29 cellular contexts compared by ENCODE assay signal in the genomic region with DNA sequence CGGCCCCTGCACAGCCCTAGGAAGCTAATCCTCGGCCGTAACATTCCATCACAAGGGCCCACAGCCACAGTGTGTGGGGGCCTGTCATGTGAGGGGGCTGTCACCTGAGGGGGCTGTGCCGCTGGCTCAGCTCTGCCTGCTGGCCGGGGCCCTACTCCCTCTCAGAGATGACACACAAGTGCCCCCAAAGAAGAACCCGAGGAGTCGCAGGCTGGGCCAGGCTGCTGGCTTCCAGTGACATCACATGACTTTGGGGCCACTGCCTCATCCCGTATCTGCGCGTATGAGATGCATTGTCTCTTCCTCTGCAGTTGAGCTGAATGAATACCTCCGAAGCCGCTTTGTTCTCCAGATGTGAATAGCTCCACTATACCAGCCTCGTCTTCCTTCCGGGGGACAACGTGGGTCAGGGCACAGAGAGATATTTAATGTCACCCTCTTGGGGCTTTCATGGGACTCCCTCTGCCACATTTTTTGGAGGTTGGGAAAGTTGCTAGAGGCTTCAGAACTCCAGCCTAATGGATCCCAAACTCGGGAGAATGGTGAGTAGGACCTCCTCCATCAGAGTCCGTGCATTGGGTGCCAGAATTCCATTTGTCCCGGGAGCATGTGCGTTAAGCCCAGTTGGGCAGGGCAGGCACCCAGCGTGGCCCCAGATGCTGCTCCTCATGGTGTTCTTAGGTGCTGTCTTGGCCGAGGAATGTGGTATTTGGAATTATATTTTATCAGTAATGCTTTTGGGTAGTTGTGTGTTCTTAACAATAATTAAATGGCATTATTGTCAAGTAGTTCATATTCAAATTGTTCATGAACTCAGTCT. TPM values are rescaled to one million over a fixed set of nuclear protein-coding genes. Genes with fewer than 3 reads are reported as not detected.
DNase-seq lines count a peak whose midpoint lies in the region; ATAC-seq and TF ChIP-seq lines count a peak whose summit lies in the region.
"Had no signal": no experiment of that assay in that cellular context is flagged by ENCODE, and none has a peak within 500 bp of the region (broad histone marks: within the 10 kb centered on the region; RNA-seq: fewer than 3 reads in every experiment).

A gene with protein sequence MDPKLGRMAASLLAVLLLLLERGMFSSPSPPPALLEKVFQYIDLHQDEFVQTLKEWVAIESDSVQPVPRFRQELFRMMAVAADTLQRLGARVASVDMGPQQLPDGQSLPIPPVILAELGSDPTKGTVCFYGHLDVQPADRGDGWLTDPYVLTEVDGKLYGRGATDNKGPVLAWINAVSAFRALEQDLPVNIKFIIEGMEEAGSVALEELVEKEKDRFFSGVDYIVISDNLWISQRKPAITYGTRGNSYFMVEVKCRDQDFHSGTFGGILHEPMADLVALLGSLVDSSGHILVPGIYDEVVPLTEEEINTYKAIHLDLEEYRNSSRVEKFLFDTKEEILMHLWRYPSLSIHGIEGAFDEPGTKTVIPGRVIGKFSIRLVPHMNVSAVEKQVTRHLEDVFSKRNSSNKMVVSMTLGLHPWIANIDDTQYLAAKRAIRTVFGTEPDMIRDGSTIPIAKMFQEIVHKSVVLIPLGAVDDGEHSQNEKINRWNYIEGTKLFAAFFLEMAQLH (plus strand): TSS at position 351 of the 820 bp plus-strand sequence. CDS start 168 bp downstream, at position 519.

- no peaks in the 10 kb centered on the region for H3K4me1 Mint-ChIP-seq in brain
- H3K4me1 Mint-ChIP-seq in activated naive CD8-positive, alpha-beta T cell treated with anti-CD3 and anti-CD28 coated beads, Interleukin-2, amount 50 U/mL, for 24 hours, result no peaks in the 10 kb centered on the region

- no peak for TF ChIP-seq EP300 in transverse colon (IDR thresholded peaks at IDR 0.05; ENCODE audit: low read depth)

- no peaks in the 10 kb centered on the region for H3K36me3 Mint-ChIP-seq in brain
- no peaks in the 10 kb centered on the region for H3K36me3 Mint-ChIP-seq in activated naive CD8-positive, alpha-beta T cell treated with anti-CD3 and anti-CD28 coated beads, Interleukin-2, amount 50 U/mL, for 24 hours (ENCODE audit: low read depth)
- H3K36me3 Mint-ChIP-seq: CD4-positive, CD25-positive, alpha-beta regulatory T cell had no signal

- peaks cover 7% of the 10 kb centered on the region for H3K27me3 Mint-ChIP-seq in brain
- H3K27me3 Mint-ChIP-seq in activated naive CD8-positive, alpha-beta T cell treated with anti-CD3 and anti-CD28 coated beads, Interleukin-2, amount 50 U/mL, for 24 hours, result peaks cover 4% of the 10 kb centered on the region

- H3K36me3 ChIP-seq in H7 (replicated peaks; ENCODE audit: control insufficient read depth, insufficient read depth, low read length) (no peaks in the 10 kb centered on the region), transverse colon (no peaks in the 10 kb centered on the region)
- H3K36me3 ChIP-seq: adrenal gland, cardiac muscle cell, gastrocnemius medialis, neutrophil had no signal

- no peak for TF ChIP-seq CTCF in brain (conservative IDR thresholded peaks at IDR 0.05)
- no peak for TF ChIP-seq CTCF in transverse colon (IDR thresholded peaks at IDR 0.05)

- DNase-seq in H7, result peak; percentile 55
- DNase-seq in posterior vena cava (ENCODE audit: low spot score), result peak; percentile 50
- DNase-seq in activated naive CD8-positive, alpha-beta T cell treated with anti-CD3 and anti-CD28 coated beads, Interleukin-2, amount 50 U/mL, for 24 hours, result no peak
- no peak for DNase-seq in NCI-H510A treated with DMSO at 0.1 percent for 48 hours (lab: John Stamatoyannopoulos, UW)
- DNase-seq in transverse colon, result no peak
- DNase-seq: activated CD4-positive, alpha-beta T cell treated with anti-CD3 and anti-CD28 coated beads, Interleukin-2, amount 50 U/mL, for 4 hours; activated CD8-positive, alpha-beta memory T cell treated with anti-CD3 and anti-CD28 coated beads, Interleukin-2, amount 50 U/mL, for 48 hours; activated gamma-delta T cell treated with Interleukin-2 at 50 U/mL for 16 hours; CD4-positive, CD25-positive, alpha-beta regulatory T cell; erythroblast; gastrocnemius medialis; left colon; NCI-H1105; NCI-H510A; stimulated activated CD4-positive, alpha-beta T cell treated with anti-CD3 and anti-CD28 coated beads, Interleukin-12 subunit alpha, Interleukin-12 subunit beta, amount 100 ng/mL, for 4 hours; stimulated activated CD8-positive, alpha-beta memory T cell treated with anti-CD3 and anti-CD28 coated beads, Interleukin-4, amount 100 ng/mL, for 48 hours had no signal

- no peak within 1 kb of the TSS for H3K4me3 Mint-ChIP-seq in brain
- no peak within 1 kb of the TSS for H3K4me3 Mint-ChIP-seq in activated naive CD8-positive, alpha-beta T cell treated with anti-CD3 and anti-CD28 coated beads, Interleukin-2, amount 50 U/mL, for 24 hours
- H3K4me3 Mint-ChIP-seq: CD4-positive, CD25-positive, alpha-beta regulatory T cell had no signal

- no peak for TF ChIP-seq POLR2A in transverse colon (IDR thresholded peaks at IDR 0.05)

- peak within 1 kb of the TSS in 1 of 5 experiments; percentile 20 for H3K27ac Mint-ChIP-seq in brain
- no peak within 1 kb of the TSS for H3K27ac Mint-ChIP-seq in activated naive CD8-positive, alpha-beta T cell treated with anti-CD3 and anti-CD28 coated beads, Interleukin-2, amount 50 U/mL, for 24 hours

- 91 to 100% methylated on average over 3 to 21 of the region's 21 CpGs for WGBS in transverse colon (ENCODE audit: low coverage in 1 of 2), 2 donors

- in situ Hi-C loops in transverse colon (cut with MboI; ENCODE audit: low pct_ligation_motif_present in 1 of 4, low pct_unique_long_range_greater_than_20kb in 1 of 4, low sequenced_read_pairs in 3 of 4), result no loop called here

- intact Hi-C loops in posterior vena cava (cut with DNase I), result no loop called here
- intact Hi-C loops in transverse colon (cut with DNase I; ENCODE audit: low total_unique reads), result no loop called here

- H3K27ac ChIP-seq in layer of hippocampus (ENCODE audit: low read depth, low read length) (peak within 1 kb of the TSS; percentile 83), transverse colon (no peak within 1 kb of the TSS)
- H3K27ac ChIP-seq: adrenal gland, cardiac muscle cell, gastrocnemius medialis, neutrophil, SK-N-MC, VCaP had no signal

- no peaks in the 10 kb centered on the region for H3K9me3 ChIP-seq in transverse colon
- H3K9me3 ChIP-seq: adrenal gland, gastrocnemius medialis, mucosa of descending colon, neutrophil had no signal

- no peaks in the 10 kb centered on the region for H3K4me1 ChIP-seq in transverse colon
- H3K4me1 ChIP-seq: adrenal gland, gastrocnemius medialis had no signal

- peaks cover 3 to 7% (median 6%) of the 10 kb centered on the region in 5 experiments for H3K9me3 Mint-ChIP-seq in brain
- no peaks in the 10 kb centered on the region for H3K9me3 Mint-ChIP-seq in activated naive CD8-positive, alpha-beta T cell treated with anti-CD3 and anti-CD28 coated beads, Interleukin-2, amount 50 U/mL, for 24 hours
- H3K9me3 Mint-ChIP-seq: CD4-positive, CD25-positive, alpha-beta regulatory T cell had no signal

- H3K4me3 ChIP-seq in H7 (ENCODE audit: insufficient read depth, low read depth, low read length) (no peak within 1 kb of the TSS), transverse colon (no peak within 1 kb of the TSS)
- H3K4me3 ChIP-seq: adrenal gland, cardiac muscle cell, gastrocnemius medialis, mucosa of descending colon, SK-N-MC had no signal

- no peaks in the 10 kb centered on the region for H3K27me3 ChIP-seq in H7 (ENCODE audit: control insufficient read depth, insufficient read depth, low read length)
- no peaks in the 10 kb centered on the region for H3K27me3 ChIP-seq in layer of hippocampus (ENCODE audit: control insufficient read depth, insufficient read depth, low read length)
- no peaks in the 10 kb centered on the region for H3K27me3 ChIP-seq in transverse colon
- H3K27me3 ChIP-seq: adrenal gland, cardiac muscle cell, gastrocnemius medialis, neutrophil had no signal

- no peak for ATAC-seq in activated naive CD8-positive, alpha-beta T cell treated with anti-CD3 and anti-CD28 coated beads, Interleukin-2, amount 50 U/mL, for 24 hours
- no peak for ATAC-seq in HG03469 (IDR thresholded peaks at IDR 0.05; ENCODE audit: unreplicated experiment)
- ATAC-seq: gastrocnemius medialis had no signal

RNA-seq across cellular contexts. Expression of the gene that starts here (rescaled TPM):
- not detected in 2 replicates for total RNA-seq in H7 (2014; rRNA removed; shearing (Covaris generic))
- 90.4 TPM for polyA plus RNA-seq in brain (ENCODE audit: insufficient read depth, low read depth, low replicate concordance)
- total RNA-seq in posterior vena cava (under 1 TPM in 1 of 2 donors, not detected in 1; 0.19 TPM), transverse colon (not detected)
- total RNA-seq: adrenal gland, cardiac muscle cell, G401, gastrocnemius medialis, HT-29, left colon, LHCN-M2, RPMI7951 had no signal
- polyA plus RNA-seq: cardiac muscle cell; CD4-positive, CD25-positive, alpha-beta regulatory T cell had no signal

Comparison
In these comparisons a context has a peak if more than half of its experiments do, and no peak if none do; other contexts are left out.
1. Peak in DNase-seq in H7; RNA of the gene not detected or under 1 TPM.
2. Peak in DNase-seq in posterior vena cava; RNA of the gene not detected or under 1 TPM.